ENCODE assay signal across 20 cellular contexts in genomic region chr16:89071686-89072182, GRCh38. TPM values are rescaled to one million over a fixed set of nuclear protein-coding genes. Genes with fewer than 3 reads are reported as not detected.
DNase-seq lines count a peak whose midpoint lies in the region; ATAC-seq and TF ChIP-seq lines count a peak whose summit lies in the region.
"Had no signal": no experiment of that assay in that cellular context is flagged by ENCODE, and none has a peak within 500 bp of the region (broad histone marks: within the 10 kb centered on the region; RNA-seq: fewer than 3 reads in every experiment).

No MANE protein-coding gene starts in this region.

- H3K27me3 ChIP-seq in WERI-Rb-1 (ENCODE audit: insufficient read depth, low read depth, severe bottlenecking) (no peaks in the 10 kb centered on the region), transverse colon (peaks cover 29% of the 10 kb centered on the region), breast epithelium (peaks cover 0 to 37% of the 10 kb centered on the region in 2 donors)
- H3K27me3 ChIP-seq: ascending aorta, right atrium auricular region had no signal

- H3K4me3 ChIP-seq in WERI-Rb-1 (ENCODE audit: low read depth, low read length): peak overlapping the region; percentile 23
- H3K4me3 ChIP-seq in transverse colon: no peak overlapping the region
- peak overlapping the region in 1 of 3 donors; percentile 28 for H3K4me3 ChIP-seq in breast epithelium
- H3K4me3 ChIP-seq: ascending aorta, GM23248, right atrium auricular region, tibial nerve had no signal

- intact Hi-C loops in transverse colon (cut with DNase I; ENCODE audit: low total_unique reads) (no loop called here), breast epithelium (cut with DNase I; ENCODE audit: low total_unique reads) (no loop called here)

- ATAC-seq in HG02610 (IDR thresholded peaks at IDR 0.05; ENCODE audit: unreplicated experiment): no peak

- peaks cover 3% of the 10 kb centered on the region for H3K9me3 ChIP-seq in WERI-Rb-1 (ENCODE audit: severe bottlenecking)
- H3K9me3 ChIP-seq in transverse colon: no peaks in the 10 kb centered on the region
- no peaks in the 10 kb centered on the region for H3K9me3 ChIP-seq in breast epithelium
- H3K9me3 ChIP-seq: ascending aorta, right atrium auricular region, tibial nerve had no signal

- peaks cover 0 to 16% (median 16%) of the 10 kb centered on the region in 4 donors for H3K4me1 ChIP-seq in transverse colon
- H3K4me1 ChIP-seq in breast epithelium: no peaks in the 10 kb centered on the region
- H3K4me1 ChIP-seq: ascending aorta, right atrium auricular region, tibial nerve had no signal

- 48% methylated on average over 18 of the region's 18 CpGs; no CpG with 5 or more reads in 1 of the 2 donors for WGBS in transverse colon (ENCODE audit: low coverage in 1 of 2), 2 donors

- H3K27ac ChIP-seq in WERI-Rb-1 (peak overlapping the region; percentile 66), transverse colon (no peak overlapping the region), breast epithelium (no peak overlapping the region)
- H3K27ac ChIP-seq: ascending aorta, GM23248, right atrium auricular region, tibial nerve had no signal

- H3K36me3 ChIP-seq in WERI-Rb-1: no peaks in the 10 kb centered on the region
- H3K36me3 ChIP-seq in transverse colon: no peaks in the 10 kb centered on the region
- H3K36me3 ChIP-seq in breast epithelium: no peaks in the 10 kb centered on the region
- H3K36me3 ChIP-seq: ascending aorta, right atrium auricular region, tibial nerve had no signal

- H3K27ac Mint-ChIP-seq in mesothelial cell of epicardium: peak overlapping the region; percentile 96
- H3K27ac Mint-ChIP-seq in endothelial cell (ENCODE audit: unreplicated experiment): no peak overlapping the region

- H3K4me1 Mint-ChIP-seq in mesothelial cell of epicardium: peaks cover 28% of the 10 kb centered on the region
- no peaks in the 10 kb centered on the region for H3K4me1 Mint-ChIP-seq in endothelial cell (ENCODE audit: unreplicated experiment)

- TF ChIP-seq EP300 in transverse colon (IDR thresholded peaks at IDR 0.05; ENCODE audit: low read depth): no peak

- H3K9me3 Mint-ChIP-seq in mesothelial cell of epicardium (no peaks in the 10 kb centered on the region), endothelial cell (ENCODE audit: unreplicated experiment) (peaks cover 5% of the 10 kb centered on the region)

- in situ Hi-C loops in transverse colon (cut with MboI; ENCODE audit: low pct_ligation_motif_present in 1 of 4, low pct_unique_long_range_greater_than_20kb in 1 of 4, low sequenced_read_pairs in 3 of 4): no loop called here

- H3K4me3 Mint-ChIP-seq in mesothelial cell of epicardium (peak overlapping the region; percentile 54), endothelial cell (ENCODE audit: unreplicated experiment) (no peak overlapping the region)

- no peaks in the 10 kb centered on the region for H3K36me3 Mint-ChIP-seq in mesothelial cell of epicardium
- H3K36me3 Mint-ChIP-seq in endothelial cell (ENCODE audit: low read depth, unreplicated experiment): peaks cover 6% of the 10 kb centered on the region

- 0 out of 2 replicates have a peak, but pooled peaks have one; percentile 7 for TF ChIP-seq CTCF in WERI-Rb-1 (IDR thresholded peaks at IDR 0.05; ENCODE audit: low read depth, low read length)
- TF ChIP-seq CTCF in mesothelial cell of epicardium (IDR thresholded peaks at IDR 0.05; ENCODE audit: unreplicated experiment): no peak
- TF ChIP-seq CTCF in transverse colon (IDR thresholded peaks at IDR 0.05): no peak
- TF ChIP-seq CTCF in endothelial cell (IDR thresholded peaks at IDR 0.05; ENCODE audit: unreplicated experiment): no peak
- no peak for TF ChIP-seq CTCF in breast epithelium (IDR thresholded peaks at IDR 0.05)

- DNase-seq in NCI-H748 (lab: John Stamatoyannopoulos, UW; ENCODE audit: unreplicated experiment): peak; percentile 26
- no peak for DNase-seq in NCI-H748 treated with DMSO at 0.1 percent for 48 hours (lab: John Stamatoyannopoulos, UW)
- peak; percentile 36 for DNase-seq in WERI-Rb-1
- DNase-seq in mesothelial cell of epicardium (ENCODE audit: low spot score in 2 of 2, unreplicated experiment in 2 of 2): no peak
- DNase-seq in transverse colon: peak; percentile 51
- DNase-seq in endothelial cell (ENCODE audit: low spot score): no peak
- no peak for DNase-seq in breast epithelium (ENCODE audit: low spot score in 2 of 2)
- DNase-seq: activated CD4-positive, alpha-beta T cell treated with anti-CD3 and anti-CD28 coated beads, Interleukin-2, amount 50 U/mL, for 48 hours; activated naive CD4-positive, alpha-beta T cell; hippocampal formation; islet precursor cell; KBM-7; NCI-H2081 treated with DMSO at 0.1 percent for 48 hours; nucleus accumbens; stimulated activated naive CD4-positive, alpha-beta T cell treated with Interleukin-2 at 50 U/mL for 16 hours had no signal

- H3K27me3 Mint-ChIP-seq in mesothelial cell of epicardium (ENCODE audit: low read depth) (no peaks in the 10 kb centered on the region), endothelial cell (ENCODE audit: unreplicated experiment) (peaks cover 9% of the 10 kb centered on the region)

- TF ChIP-seq POLR2A in transverse colon (IDR thresholded peaks at IDR 0.05) (no peak), breast epithelium (IDR thresholded peaks at IDR 0.05) (no peak)

RNA-seq across cellular contexts. Expression of gene ACSF3, which starts 21.9 kb away (rescaled TPM):
- total RNA-seq in mesothelial cell of epicardium (35.7 to 41.5 TPM (median 37.7 TPM) in 3 replicates), transverse colon (100 to 1,000 TPM in 1 of 4 donors, 10 to 100 TPM in 3; 54.5 to 120 (median 75.8) TPM), endothelial cell (ENCODE audit: unreplicated experiment) (28.2 TPM), breast epithelium (10 to 100 TPM; 20.8 to 42.3 (median 40.4) TPM)

Comparison
In these comparisons a context has a peak if more than half of its experiments do, and no peak if none do; other contexts are left out.
1. DNase-seq: peak in NCI-H748 (single experiment), WERI-Rb-1 (single experiment) and transverse colon (single experiment); none in NCI-H748 treated with DMSO at 0.1 percent for 48 hours (single experiment), mesothelial cell of epicardium (0 of 2), endothelial cell (single experiment) and breast epithelium (0 of 2).